In the genomic region with DNA sequence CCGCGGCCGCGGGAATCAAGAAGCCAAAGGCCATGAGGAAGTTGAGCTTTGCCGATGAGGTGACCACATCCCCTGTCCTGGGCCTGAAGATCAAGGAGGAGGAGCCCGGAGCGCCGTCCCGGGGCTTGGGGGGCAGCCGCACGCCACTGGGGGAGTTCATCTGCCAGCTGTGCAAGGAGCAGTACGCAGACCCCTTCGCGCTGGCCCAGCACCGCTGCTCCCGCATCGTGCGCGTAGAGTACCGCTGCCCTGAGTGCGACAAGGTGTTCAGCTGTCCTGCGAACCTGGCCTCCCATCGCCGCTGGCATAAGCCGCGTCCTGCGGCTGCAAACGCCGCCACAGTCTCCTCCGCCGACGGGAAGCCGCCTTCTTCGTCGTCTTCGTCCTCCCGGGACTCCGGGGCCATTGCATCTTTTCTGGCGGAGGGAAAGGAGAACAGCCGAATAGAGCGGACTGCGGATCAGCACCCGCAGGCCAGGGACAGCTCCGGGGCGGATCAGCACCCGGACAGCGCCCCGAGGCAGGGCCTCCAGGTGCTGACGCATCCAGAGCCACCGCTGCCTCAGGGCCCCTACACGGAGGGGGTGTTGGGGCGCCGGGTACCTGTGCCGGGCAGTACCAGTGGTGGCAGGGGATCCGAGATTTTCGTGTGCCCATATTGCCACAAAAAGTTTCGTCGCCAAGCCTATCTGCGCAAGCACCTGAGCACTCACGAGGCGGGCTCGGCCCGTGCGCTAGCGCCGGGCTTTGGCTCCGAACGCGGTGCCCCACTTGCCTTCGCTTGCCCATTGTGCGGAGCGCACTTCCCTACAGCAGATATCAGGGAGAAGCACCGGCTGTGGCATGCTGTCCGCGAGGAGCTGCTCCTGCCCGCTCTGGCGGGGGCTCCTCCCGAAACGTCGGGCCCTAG, we compare ENCODE assay signal across 1 cellular context.
TF ChIP-seq lines count a peak whose summit lies in the region.

No MANE protein-coding gene starts in this region.

TF ChIP-seq in K562, 482 proteins besides CTCF, POLR2A, EP300 and RAD21 (continued from another document and continues in another):
- TF ChIP-seq, protein P1, sequence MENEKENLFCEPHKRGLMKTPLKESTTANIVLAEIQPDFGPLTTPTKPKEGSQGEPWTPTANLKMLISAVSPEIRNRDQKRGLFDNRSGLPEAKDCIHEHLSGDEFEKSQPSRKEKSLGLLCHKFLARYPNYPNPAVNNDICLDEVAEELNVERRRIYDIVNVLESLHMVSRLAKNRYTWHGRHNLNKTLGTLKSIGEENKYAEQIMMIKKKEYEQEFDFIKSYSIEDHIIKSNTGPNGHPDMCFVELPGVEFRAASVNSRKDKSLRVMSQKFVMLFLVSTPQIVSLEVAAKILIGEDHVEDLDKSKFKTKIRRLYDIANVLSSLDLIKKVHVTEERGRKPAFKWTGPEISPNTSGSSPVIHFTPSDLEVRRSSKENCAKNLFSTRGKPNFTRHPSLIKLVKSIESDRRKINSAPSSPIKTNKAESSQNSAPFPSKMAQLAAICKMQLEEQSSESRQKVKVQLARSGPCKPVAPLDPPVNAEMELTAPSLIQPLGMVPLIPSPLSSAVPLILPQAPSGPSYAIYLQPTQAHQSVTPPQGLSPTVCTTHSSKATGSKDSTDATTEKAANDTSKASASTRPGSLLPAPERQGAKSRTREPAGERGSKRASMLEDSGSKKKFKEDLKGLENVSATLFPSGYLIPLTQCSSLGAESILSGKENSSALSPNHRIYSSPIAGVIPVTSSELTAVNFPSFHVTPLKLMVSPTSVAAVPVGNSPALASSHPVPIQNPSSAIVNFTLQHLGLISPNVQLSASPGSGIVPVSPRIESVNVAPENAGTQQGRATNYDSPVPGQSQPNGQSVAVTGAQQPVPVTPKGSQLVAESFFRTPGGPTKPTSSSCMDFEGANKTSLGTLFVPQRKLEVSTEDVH (IDR thresholded peaks at IDR 0.05; ENCODE audit: low read depth, partially characterized antibody), result peak; percentile 30
- no peak for TF ChIP-seq RBBP5 (IDR thresholded peaks at IDR 0.05; ENCODE audit: borderline replicate concordance, insufficient read depth, low read length, poor library complexity, severe bottlenecking)
- TF ChIP-seq, protein P2, sequence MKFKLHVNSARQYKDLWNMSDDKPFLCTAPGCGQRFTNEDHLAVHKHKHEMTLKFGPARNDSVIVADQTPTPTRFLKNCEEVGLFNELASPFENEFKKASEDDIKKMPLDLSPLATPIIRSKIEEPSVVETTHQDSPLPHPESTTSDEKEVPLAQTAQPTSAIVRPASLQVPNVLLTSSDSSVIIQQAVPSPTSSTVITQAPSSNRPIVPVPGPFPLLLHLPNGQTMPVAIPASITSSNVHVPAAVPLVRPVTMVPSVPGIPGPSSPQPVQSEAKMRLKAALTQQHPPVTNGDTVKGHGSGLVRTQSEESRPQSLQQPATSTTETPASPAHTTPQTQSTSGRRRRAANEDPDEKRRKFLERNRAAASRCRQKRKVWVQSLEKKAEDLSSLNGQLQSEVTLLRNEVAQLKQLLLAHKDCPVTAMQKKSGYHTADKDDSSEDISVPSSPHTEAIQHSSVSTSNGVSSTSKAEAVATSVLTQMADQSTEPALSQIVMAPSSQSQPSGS (CRISPR knock-in tag; IDR thresholded peaks at IDR 0.05), result peak; percentile 95
- no peak for TF ChIP-seq ZNF316 (IDR thresholded peaks at IDR 0.05)
- TF ChIP-seq ZC3H4 (CRISPR knock-in tag; IDR thresholded peaks at IDR 0.05; ENCODE audit: borderline replicate concordance), result no peak
- TF ChIP-seq SMAD4 (CRISPR knock-in tag; conservative IDR thresholded peaks at IDR 0.05), result peak; percentile 71
- no peak for TF ChIP-seq ZNF785 (CRISPR knock-in tag; IDR thresholded peaks at IDR 0.05)
- TF ChIP-seq COPS2 (conservative IDR thresholded peaks at IDR 0.05), result no peak
- no peak for TF ChIP-seq ZNF75A (CRISPR knock-in tag; IDR thresholded peaks at IDR 0.05)
- TF ChIP-seq, protein P3, sequence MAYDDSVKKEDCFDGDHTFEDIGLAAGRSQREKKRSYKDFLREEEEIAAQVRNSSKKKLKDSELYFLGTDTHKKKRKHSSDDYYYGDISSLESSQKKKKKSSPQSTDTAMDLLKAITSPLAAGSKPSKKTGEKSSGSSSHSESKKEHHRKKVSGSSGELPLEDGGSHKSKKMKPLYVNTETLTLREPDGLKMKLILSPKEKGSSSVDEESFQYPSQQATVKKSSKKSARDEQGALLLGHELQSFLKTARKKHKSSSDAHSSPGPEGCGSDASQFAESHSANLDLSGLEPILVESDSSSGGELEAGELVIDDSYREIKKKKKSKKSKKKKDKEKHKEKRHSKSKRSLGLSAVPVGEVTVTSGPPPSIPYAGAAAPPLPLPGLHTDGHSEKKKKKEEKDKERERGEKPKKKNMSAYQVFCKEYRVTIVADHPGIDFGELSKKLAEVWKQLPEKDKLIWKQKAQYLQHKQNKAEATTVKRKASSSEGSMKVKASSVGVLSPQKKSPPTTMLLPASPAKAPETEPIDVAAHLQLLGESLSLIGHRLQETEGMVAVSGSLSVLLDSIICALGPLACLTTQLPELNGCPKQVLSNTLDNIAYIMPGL (CRISPR knock-in tag; IDR thresholded peaks at IDR 0.05), result peak; percentile 99
- no peak for TF ChIP-seq POLR2B (IDR thresholded peaks at IDR 0.05; ENCODE audit: low read depth, partially characterized antibody)
- TF ChIP-seq, protein P4, sequence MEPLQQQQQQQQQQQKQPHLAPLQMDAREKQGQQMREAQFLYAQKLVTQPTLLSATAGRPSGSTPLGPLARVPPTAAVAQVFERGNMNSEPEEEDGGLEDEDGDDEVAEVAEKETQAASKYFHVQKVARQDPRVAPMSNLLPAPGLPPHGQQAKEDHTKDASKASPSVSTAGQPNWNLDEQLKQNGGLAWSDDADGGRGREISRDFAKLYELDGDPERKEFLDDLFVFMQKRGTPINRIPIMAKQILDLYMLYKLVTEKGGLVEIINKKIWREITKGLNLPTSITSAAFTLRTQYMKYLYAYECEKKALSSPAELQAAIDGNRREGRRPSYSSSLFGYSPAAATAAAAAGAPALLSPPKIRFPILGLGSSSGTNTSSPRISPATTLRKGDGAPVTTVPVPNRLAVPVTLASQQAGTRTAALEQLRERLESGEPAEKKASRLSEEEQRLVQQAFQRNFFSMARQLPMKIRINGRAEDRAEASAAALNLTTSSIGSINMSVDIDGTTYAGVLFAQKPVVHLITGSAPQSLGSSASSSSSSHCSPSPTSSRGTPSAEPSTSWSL (CRISPR knock-in tag; IDR thresholded peaks at IDR 0.05; ENCODE audit: borderline replicate concordance), result no peak
- TF ChIP-seq PYGO2 (tag; IDR thresholded peaks at IDR 0.05), result no peak
- TF ChIP-seq RBM34 (IDR thresholded peaks at IDR 0.05; ENCODE audit: borderline replicate concordance, insufficient read depth, low read length), result no peak
- no peak for TF ChIP-seq ZNF23 (CRISPR knock-in tag; IDR thresholded peaks at IDR 0.05)
- no peak for TF ChIP-seq U2AF2 (optimal IDR thresholded peaks at IDR 0.05; ENCODE audit: low read depth, low read length)
- TF ChIP-seq SAFB2 (IDR thresholded peaks at IDR 0.05; ENCODE audit: borderline replicate concordance, low read depth, low read length, severe bottlenecking), result no peak
- TF ChIP-seq, protein P5, sequence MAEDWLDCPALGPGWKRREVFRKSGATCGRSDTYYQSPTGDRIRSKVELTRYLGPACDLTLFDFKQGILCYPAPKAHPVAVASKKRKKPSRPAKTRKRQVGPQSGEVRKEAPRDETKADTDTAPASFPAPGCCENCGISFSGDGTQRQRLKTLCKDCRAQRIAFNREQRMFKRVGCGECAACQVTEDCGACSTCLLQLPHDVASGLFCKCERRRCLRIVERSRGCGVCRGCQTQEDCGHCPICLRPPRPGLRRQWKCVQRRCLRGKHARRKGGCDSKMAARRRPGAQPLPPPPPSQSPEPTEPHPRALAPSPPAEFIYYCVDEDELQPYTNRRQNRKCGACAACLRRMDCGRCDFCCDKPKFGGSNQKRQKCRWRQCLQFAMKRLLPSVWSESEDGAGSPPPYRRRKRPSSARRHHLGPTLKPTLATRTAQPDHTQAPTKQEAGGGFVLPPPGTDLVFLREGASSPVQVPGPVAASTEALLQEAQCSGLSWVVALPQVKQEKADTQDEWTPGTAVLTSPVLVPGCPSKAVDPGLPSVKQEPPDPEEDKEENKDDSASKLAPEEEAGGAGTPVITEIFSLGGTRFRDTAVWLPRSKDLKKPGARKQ (CRISPR knock-in tag; IDR thresholded peaks at IDR 0.05), result peak; percentile 26; the same call in 1 of the 2 replicates
- TF ChIP-seq ZNF699 (CRISPR knock-in tag; IDR thresholded peaks at IDR 0.05; ENCODE audit: insufficient replicate concordance), result no peak
- TF ChIP-seq, protein P6, sequence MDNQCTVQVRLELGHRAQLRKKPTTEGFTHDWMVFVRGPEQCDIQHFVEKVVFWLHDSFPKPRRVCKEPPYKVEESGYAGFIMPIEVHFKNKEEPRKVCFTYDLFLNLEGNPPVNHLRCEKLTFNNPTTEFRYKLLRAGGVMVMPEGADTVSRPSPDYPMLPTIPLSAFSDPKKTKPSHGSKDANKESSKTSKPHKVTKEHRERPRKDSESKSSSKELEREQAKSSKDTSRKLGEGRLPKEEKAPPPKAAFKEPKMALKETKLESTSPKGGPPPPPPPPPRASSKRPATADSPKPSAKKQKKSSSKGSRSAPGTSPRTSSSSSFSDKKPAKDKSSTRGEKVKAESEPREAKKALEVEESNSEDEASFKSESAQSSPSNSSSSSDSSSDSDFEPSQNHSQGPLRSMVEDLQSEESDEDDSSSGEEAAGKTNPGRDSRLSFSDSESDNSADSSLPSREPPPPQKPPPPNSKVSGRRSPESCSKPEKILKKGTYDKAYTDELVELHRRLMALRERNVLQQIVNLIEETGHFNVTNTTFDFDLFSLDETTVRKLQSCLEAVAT (IDR thresholded peaks at IDR 0.05), result no peak
- TF ChIP-seq NRF1 (conservative IDR thresholded peaks at IDR 0.05 in 1 of 2, IDR thresholded peaks at IDR 0.05 in 1 of 2), result no peak
- TF ChIP-seq, protein P7, sequence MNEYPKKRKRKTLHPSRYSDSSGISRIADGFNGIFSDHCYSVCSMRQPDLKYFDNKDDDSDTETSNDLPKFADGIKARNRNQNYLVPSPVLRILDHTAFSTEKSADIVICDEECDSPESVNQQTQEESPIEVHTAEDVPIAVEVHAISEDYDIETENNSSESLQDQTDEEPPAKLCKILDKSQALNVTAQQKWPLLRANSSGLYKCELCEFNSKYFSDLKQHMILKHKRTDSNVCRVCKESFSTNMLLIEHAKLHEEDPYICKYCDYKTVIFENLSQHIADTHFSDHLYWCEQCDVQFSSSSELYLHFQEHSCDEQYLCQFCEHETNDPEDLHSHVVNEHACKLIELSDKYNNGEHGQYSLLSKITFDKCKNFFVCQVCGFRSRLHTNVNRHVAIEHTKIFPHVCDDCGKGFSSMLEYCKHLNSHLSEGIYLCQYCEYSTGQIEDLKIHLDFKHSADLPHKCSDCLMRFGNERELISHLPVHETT (CRISPR knock-in tag; conservative IDR thresholded peaks at IDR 0.05 in 1 of 2, IDR thresholded peaks at IDR 0.05 in 1 of 2), result peak; percentile 71 to 99
- no peak for TF ChIP-seq MAFK (IDR thresholded peaks at IDR 0.05; ENCODE audit: low read length)
- TF ChIP-seq, protein P8, sequence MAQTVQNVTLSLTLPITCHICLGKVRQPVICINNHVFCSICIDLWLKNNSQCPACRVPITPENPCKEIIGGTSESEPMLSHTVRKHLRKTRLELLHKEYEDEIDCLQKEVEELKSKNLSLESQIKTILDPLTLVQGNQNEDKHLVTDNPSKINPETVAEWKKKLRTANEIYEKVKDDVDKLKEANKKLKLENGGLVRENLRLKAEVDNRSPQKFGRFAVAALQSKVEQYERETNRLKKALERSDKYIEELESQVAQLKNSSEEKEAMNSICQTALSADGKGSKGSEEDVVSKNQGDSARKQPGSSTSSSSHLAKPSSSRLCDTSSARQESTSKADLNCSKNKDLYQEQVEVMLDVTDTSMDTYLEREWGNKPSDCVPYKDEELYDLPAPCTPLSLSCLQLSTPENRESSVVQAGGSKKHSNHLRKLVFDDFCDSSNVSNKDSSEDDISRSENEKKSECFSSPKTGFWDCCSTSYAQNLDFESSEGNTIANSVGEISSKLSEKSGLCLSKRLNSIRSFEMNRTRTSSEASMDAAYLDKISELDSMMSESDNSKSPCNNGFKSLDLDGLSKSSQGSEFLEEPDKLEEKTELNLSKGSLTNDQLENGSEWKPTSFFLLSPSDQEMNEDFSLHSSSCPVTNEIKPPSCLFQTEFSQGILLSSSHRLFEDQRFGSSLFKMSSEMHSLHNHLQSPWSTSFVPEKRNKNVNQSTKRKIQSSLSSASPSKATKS (CRISPR knock-in tag; IDR thresholded peaks at IDR 0.05), result no peak
- TF ChIP-seq KHSRP (IDR thresholded peaks at IDR 0.05), result no peak
- TF ChIP-seq SMARCE1 (IDR thresholded peaks at IDR 0.05), result no peak
- peak; percentile 95 for TF ChIP-seq DMBX1 (CRISPR knock-in tag; IDR thresholded peaks at IDR 0.05; ENCODE audit: borderline replicate concordance)
- TF ChIP-seq EWSR1 (IDR thresholded peaks at IDR 0.05; ENCODE audit: borderline replicate concordance, low read depth, partially characterized antibody), result no peak
- TF ChIP-seq, protein P9, sequence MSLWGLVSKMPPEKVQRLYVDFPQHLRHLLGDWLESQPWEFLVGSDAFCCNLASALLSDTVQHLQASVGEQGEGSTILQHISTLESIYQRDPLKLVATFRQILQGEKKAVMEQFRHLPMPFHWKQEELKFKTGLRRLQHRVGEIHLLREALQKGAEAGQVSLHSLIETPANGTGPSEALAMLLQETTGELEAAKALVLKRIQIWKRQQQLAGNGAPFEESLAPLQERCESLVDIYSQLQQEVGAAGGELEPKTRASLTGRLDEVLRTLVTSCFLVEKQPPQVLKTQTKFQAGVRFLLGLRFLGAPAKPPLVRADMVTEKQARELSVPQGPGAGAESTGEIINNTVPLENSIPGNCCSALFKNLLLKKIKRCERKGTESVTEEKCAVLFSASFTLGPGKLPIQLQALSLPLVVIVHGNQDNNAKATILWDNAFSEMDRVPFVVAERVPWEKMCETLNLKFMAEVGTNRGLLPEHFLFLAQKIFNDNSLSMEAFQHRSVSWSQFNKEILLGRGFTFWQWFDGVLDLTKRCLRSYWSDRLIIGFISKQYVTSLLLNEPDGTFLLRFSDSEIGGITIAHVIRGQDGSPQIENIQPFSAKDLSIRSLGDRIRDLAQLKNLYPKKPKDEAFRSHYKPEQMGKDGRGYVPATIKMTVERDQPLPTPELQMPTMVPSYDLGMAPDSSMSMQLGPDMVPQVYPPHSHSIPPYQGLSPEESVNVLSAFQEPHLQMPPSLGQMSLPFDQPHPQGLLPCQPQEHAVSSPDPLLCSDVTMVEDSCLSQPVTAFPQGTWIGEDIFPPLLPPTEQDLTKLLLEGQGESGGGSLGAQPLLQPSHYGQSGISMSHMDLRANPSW (CRISPR knock-in tag; IDR thresholded peaks at IDR 0.05), result peak; percentile 96; the same call in 1 of the 2 replicates
- peak; percentile 100 for TF ChIP-seq FOXK1 (CRISPR knock-in tag; IDR thresholded peaks at IDR 0.05; ENCODE audit: borderline replicate concordance)
- 0 out of 2 replicates have a peak, but pooled peaks have one; percentile 78 for TF ChIP-seq XRCC5 (IDR thresholded peaks at IDR 0.05; ENCODE audit: low read depth, low read length)
- TF ChIP-seq PTBP1 (IDR thresholded peaks at IDR 0.05; ENCODE audit: low read depth, low read length), result no peak
- peak; percentile 92; the same call in 1 of the 2 replicates for TF ChIP-seq ZNF584 (CRISPR knock-in tag; IDR thresholded peaks at IDR 0.05; ENCODE audit: low read depth)
- TF ChIP-seq SETDB1 (IDR thresholded peaks at IDR 0.05; ENCODE audit: low read length), result no peak
- TF ChIP-seq, protein P10, sequence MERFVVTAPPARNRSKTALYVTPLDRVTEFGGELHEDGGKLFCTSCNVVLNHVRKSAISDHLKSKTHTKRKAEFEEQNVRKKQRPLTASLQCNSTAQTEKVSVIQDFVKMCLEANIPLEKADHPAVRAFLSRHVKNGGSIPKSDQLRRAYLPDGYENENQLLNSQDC (CRISPR knock-in tag; IDR thresholded peaks at IDR 0.05), result no peak
- TF ChIP-seq KLF10 (CRISPR knock-in tag; IDR thresholded peaks at IDR 0.05), result no peak
